Comparison of ENCODE assay signal across 8 cellular contexts in the genomic region with DNA sequence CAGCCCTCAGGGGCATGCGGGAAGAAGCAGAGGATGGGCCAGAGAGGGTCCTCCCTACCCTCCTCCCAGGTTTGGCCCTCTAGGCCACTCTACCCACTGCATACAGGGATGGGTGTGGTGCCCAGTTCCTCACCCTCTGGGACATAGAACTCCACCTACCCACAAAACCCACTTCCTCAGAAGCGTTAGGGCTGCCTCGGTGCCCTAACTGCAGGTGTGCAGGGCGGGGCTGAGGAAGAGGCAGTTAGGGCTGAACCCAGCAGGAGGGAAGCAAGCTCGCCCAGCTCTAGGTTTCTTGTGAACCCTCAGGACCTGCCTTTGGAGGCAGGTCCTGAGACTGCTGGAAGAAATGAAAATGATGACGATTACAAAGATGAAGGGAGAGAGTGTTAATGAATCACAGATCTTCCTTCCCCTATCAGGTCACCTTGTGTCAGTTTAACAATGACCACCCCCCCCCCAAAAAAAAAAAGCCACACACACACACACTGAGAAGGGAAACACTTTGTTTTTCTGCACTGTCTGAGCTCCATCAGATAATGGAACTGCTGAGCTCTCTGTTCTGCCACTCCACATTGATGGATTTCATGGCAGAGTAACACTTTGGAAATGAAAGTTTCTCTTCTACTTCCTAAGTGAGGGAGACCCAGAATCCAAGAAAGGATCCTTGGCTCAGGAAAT.
DNase-seq lines count a peak whose midpoint lies in the region; ATAC-seq and TF ChIP-seq lines count a peak whose summit lies in the region.

No MANE protein-coding gene starts in this region.

- H3K27me3 ChIP-seq in BE2C: no peaks in the 10 kb centered on the region

- H3K4me1 ChIP-seq in BE2C: peaks cover 2% of the 10 kb centered on the region; the same call in 1 of the 2 replicates

- TF ChIP-seq CTCF in endothelial cell (IDR thresholded peaks at IDR 0.05; ENCODE audit: unreplicated experiment) (no peak), type B pancreatic cell (conservative IDR thresholded peaks at IDR 0.05) (no peak), BE2C (IDR thresholded peaks at IDR 0.05; ENCODE audit: low read depth, low read length) (no peak)

- peaks cover 19% of the 10 kb centered on the region for H3K4me1 Mint-ChIP-seq in endothelial cell (ENCODE audit: unreplicated experiment)
- H3K4me1 Mint-ChIP-seq in type B pancreatic cell (ENCODE audit: unreplicated experiment): peaks cover 32% of the 10 kb centered on the region

- peaks cover 5% of the 10 kb centered on the region for H3K27me3 Mint-ChIP-seq in endothelial cell (ENCODE audit: unreplicated experiment)
- H3K27me3 Mint-ChIP-seq in type B pancreatic cell: no peaks in the 10 kb centered on the region

- H3K4me3 Mint-ChIP-seq in endothelial cell (ENCODE audit: unreplicated experiment) (no peak overlapping the region), type B pancreatic cell (peak overlapping the region; percentile 14)

- H3K27ac Mint-ChIP-seq in endothelial cell (ENCODE audit: unreplicated experiment): peak overlapping the region; percentile 30
- peak overlapping the region; percentile 98 for H3K27ac Mint-ChIP-seq in type B pancreatic cell

- no peaks in the 10 kb centered on the region for H3K36me3 ChIP-seq in BE2C

- H3K4me3 ChIP-seq in BE2C (ENCODE audit: low read depth, low read length): no peak overlapping the region

- H3K9me3 Mint-ChIP-seq in endothelial cell (ENCODE audit: unreplicated experiment) (no peaks in the 10 kb centered on the region), type B pancreatic cell (peaks cover 4% of the 10 kb centered on the region)

- DNase-seq in T-helper 1 cell (peak; percentile 59 to 98 (median 73)), endothelial cell (ENCODE audit: low spot score) (no peak), type B pancreatic cell (ENCODE audit: extremely low spot score, unreplicated experiment) (no peak), DMS79 treated with DMSO at 0.1 percent for 48 hours (lab: John Stamatoyannopoulos, UW) (no peak), BE2C (no peak), cerebellar nuclear complex (lab: John Stamatoyannopoulos, UW) (no peak)

- peak; percentile 74 for ATAC-seq in GM18870 (IDR thresholded peaks at IDR 0.05; ENCODE audit: unreplicated experiment)
- peak; percentile 80 for ATAC-seq in HG03025 (IDR thresholded peaks at IDR 0.05; ENCODE audit: low FRiP score, unreplicated experiment)

- no peaks in the 10 kb centered on the region for H3K9me3 ChIP-seq in BE2C

- H3K36me3 Mint-ChIP-seq in endothelial cell (ENCODE audit: low read depth, unreplicated experiment) (no peaks in the 10 kb centered on the region), type B pancreatic cell (no peaks in the 10 kb centered on the region)

Comparison
In these comparisons a context has a peak if more than half of its experiments do, and no peak if none do; other contexts are left out.
1. DNase-seq: peak in T-helper 1 cell (5 of 5); none in endothelial cell (single experiment), type B pancreatic cell (single experiment), DMS79 treated with DMSO at 0.1 percent for 48 hours (single experiment), BE2C (single experiment) and cerebellar nuclear complex (0 of 2).